Comparison of ENCODE assay signal across 21 cellular contexts in genomic region chr13:25657062-25657588, GRCh38.
DNase-seq lines count a peak whose midpoint lies in the region; ATAC-seq and TF ChIP-seq lines count a peak whose summit lies in the region.
"Had no signal": no experiment of that assay in that cellular context is flagged by ENCODE, and none has a peak within 500 bp of the region (broad histone marks: within the 10 kb centered on the region; RNA-seq: fewer than 3 reads in every experiment).

No MANE protein-coding gene starts in this region.

- no peaks in the 10 kb centered on the region for H3K36me3 Mint-ChIP-seq in nephron (ENCODE audit: low read depth)
- H3K36me3 Mint-ChIP-seq: CD8-positive, alpha-beta T cell; IgD-negative memory B cell had no signal

- intact Hi-C loops in right cardiac atrium (cut with DNase I): no loop called here

- peaks cover 3% of the 10 kb centered on the region for H3K9me3 Mint-ChIP-seq in nephron
- H3K9me3 Mint-ChIP-seq: CD8-positive, alpha-beta T cell had no signal

- DNase-seq in Caki2 (ENCODE audit: low read depth) (peak; percentile 16), NCI-H1694 (lab: John Stamatoyannopoulos, UW) (peak; percentile 27), islet precursor cell (peak; percentile 61), right cardiac atrium (no peak), DMS 273 treated with DMSO at 0.1 percent for 48 hours (lab: John Stamatoyannopoulos, UW) (no peak)
- DNase-seq: Caco-2; CD8-positive, alpha-beta T cell; DMS79 treated with DMSO at 0.1 percent for 48 hours; EL; GM23248; HCEC 1CT; HFFc6; KBM-7 had no signal

- H3K4me3 Mint-ChIP-seq in nephron: no peak overlapping the region
- H3K4me3 Mint-ChIP-seq: B cell; CD8-positive, alpha-beta T cell; HFFc6; IgD-negative memory B cell had no signal

- H3K27ac Mint-ChIP-seq in nephron: peak overlapping the region; percentile 7 to 83 (median 11)
- H3K27ac Mint-ChIP-seq: B cell; CD8-positive, alpha-beta T cell; HFFc6; IgD-negative memory B cell had no signal

- TF ChIP-seq CTCF in nephron (IDR thresholded peaks at IDR 0.05; ENCODE audit: unreplicated experiment in 3 of 3): no peak

- peaks cover 6% of the 10 kb centered on the region for H3K27me3 Mint-ChIP-seq in nephron (ENCODE audit: low read depth)

- in situ Hi-C loops in Caki2 (cut with HindIII; ENCODE audit: low pct_unique_long_range_greater_than_20kb, low sequenced_read_pairs): no loop called here

- H3K4me1 Mint-ChIP-seq in nephron: peaks cover 16% of the 10 kb centered on the region
- H3K4me1 Mint-ChIP-seq: B cell, IgD-negative memory B cell had no signal

- H3K4me1 ChIP-seq in right cardiac atrium (ENCODE audit: control insufficient read depth, insufficient read depth, low read length): no peaks in the 10 kb centered on the region
- H3K4me1 ChIP-seq: BLaER1 treated with 17β-estradiol and CSF1 and Interleukin-3, amounts not matched to agents 10 nM and 100 nM had no signal

- no peaks in the 10 kb centered on the region for H3K9me3 ChIP-seq in right cardiac atrium (ENCODE audit: control insufficient read depth, low read length)
- H3K9me3 ChIP-seq: Caco-2 had no signal

- H3K27ac ChIP-seq in right cardiac atrium (ENCODE audit: low read length): no peak overlapping the region
- H3K27ac ChIP-seq: BLaER1 treated with 17β-estradiol and CSF1 and Interleukin-3, amounts not matched to agents 10 nM and 100 nM; GM23248 had no signal

- WGBS in right cardiac atrium: 49% methylated on average over 4 of the region's 4 CpGs

- ATAC-seq in GM21447 (IDR thresholded peaks at IDR 0.05; ENCODE audit: unreplicated experiment): no peak
- no peak for ATAC-seq in right cardiac atrium
- ATAC-seq in GM18520 (IDR thresholded peaks at IDR 0.05; ENCODE audit: unreplicated experiment): no peak
- ATAC-seq: CD8-positive, alpha-beta T cell; GM12878; HepG2 had no signal

- H3K27me3 ChIP-seq in right cardiac atrium (ENCODE audit: control insufficient read depth, insufficient read depth): no peaks in the 10 kb centered on the region
- H3K27me3 ChIP-seq: BLaER1 treated with 17β-estradiol and CSF1 and Interleukin-3, amounts not matched to agents 10 nM and 100 nM had no signal

- H3K4me3 ChIP-seq in right cardiac atrium (ENCODE audit: low read length): no peak overlapping the region
- H3K4me3 ChIP-seq: BLaER1 treated with 17β-estradiol and CSF1 and Interleukin-3, amounts not matched to agents 10 nM and 100 nM; GM12878; GM23248 had no signal

Comparison
In these comparisons a context has a peak if more than half of its experiments do, and no peak if none do; other contexts are left out.
1. DNase-seq: peak in Caki2 (single experiment), NCI-H1694 (single experiment) and islet precursor cell (single experiment); none in right cardiac atrium (0 of 3) and DMS 273 treated with DMSO at 0.1 percent for 48 hours (single experiment).